Comparison of ENCODE assay signal across 1 cellular context in genomic region chr15:66633851-66634250, GRCh38.
TF ChIP-seq lines count a peak whose summit lies in the region.

No MANE protein-coding gene starts in this region.

TF ChIP-seq in HepG2, 621 proteins besides CTCF, POLR2A, EP300 and RAD21 (continued from another document):
- TF ChIP-seq ZNF646 (CRISPR knock-in tag; IDR thresholded peaks at IDR 0.05) (no peak), ZNF629 (CRISPR knock-in tag; conservative IDR thresholded peaks at IDR 0.05) (peak; percentile 54)
